20 cellular contexts compared by ENCODE assay signal in the genomic region with DNA sequence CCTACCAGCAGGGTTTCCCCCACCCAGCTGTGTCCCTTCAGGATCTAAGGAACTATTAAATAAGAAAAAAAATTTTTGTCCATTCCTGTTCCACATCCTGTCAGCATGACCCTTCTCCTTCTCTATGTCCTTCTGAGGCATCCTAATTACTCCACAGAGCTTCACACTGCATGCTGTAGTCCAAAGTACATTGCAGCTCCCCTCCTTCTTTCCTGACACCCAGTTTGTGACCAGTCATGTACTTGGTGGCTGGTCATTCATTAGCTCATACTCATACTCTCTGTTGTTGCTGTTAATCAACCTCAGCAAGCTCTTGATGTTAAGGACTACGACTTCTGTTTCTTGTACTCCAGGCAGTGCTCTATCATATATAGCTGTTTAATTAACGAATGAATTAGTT. TPM values are rescaled to one million over a fixed set of nuclear protein-coding genes. Genes with fewer than 3 reads are reported as not detected.
"Had no signal": no experiment of that assay in that cellular context is flagged by ENCODE, and none has a peak within 500 bp of the region (broad histone marks: within the 10 kb centered on the region; RNA-seq: fewer than 3 reads in every experiment).

No MANE protein-coding gene starts in this region.

- H3K27ac ChIP-seq: dorsolateral prefrontal cortex, lower lobe of right lung, neutrophil, pancreas, stomach, thyroid gland had no signal

- H3K9me3 ChIP-seq: lower lobe of right lung, neutrophil, pancreas, thyroid gland had no signal

- DNase-seq: dorsolateral prefrontal cortex; effector CD4-positive, alpha-beta T cell; kidney; left cardiac atrium; left ventricle myocardium superior; lower lobe of right lung; natural killer cell; pancreas; stimulated activated CD4-positive, alpha-beta T cell treated with anti-CD3 and anti-CD28 coated beads, Interleukin-2, amount 100 ng/mL, for 24 hours; stimulated activated CD4-positive, alpha-beta T cell treated with anti-CD3 and anti-CD28 coated beads, Interleukin-4, amount 100 ng/mL, for 24 hours; stimulated activated naive CD4-positive, alpha-beta T cell treated with Interleukin-2 at 50 U/mL for 16 hours; stomach; thyroid gland; trophoblast cell had no signal

- ATAC-seq: left cardiac atrium; left ventricle myocardium superior; lower lobe of right lung; natural killer cell; pancreas; sciatic nerve; stimulated activated effector memory CD8-positive, alpha-beta T cell treated with anti-CD3 and anti-CD28 coated beads, Interleukin-12 subunit alpha, Interleukin-12 subunit beta, amount 100 ng/mL, for 72 hours had no signal

- H3K4me1 ChIP-seq: lower lobe of right lung, pancreas, stomach had no signal

- H3K4me3 ChIP-seq: dorsolateral prefrontal cortex, lower lobe of right lung, pancreas, stomach, thyroid gland had no signal

- H3K27me3 ChIP-seq: dorsolateral prefrontal cortex, neutrophil, pancreas, stomach, thyroid gland had no signal

- H3K36me3 ChIP-seq: lower lobe of right lung, neutrophil, pancreas, stomach, thyroid gland had no signal

RNA-seq across cellular contexts. Expression of gene EGF, which starts 2.4 kb away (rescaled TPM):
- total RNA-seq: mesenteric fat pad, subcutaneous adipose tissue had no signal
- polyA plus RNA-seq: neural cell had no signal
